Comparison of ENCODE assay signal across 6 cellular contexts in genomic region chr1:44454704-44455103, GRCh38.
"Had no signal": no experiment of that assay in that cellular context is flagged by ENCODE, and none has a peak within 500 bp of the region (broad histone marks: within the 10 kb centered on the region; RNA-seq: fewer than 3 reads in every experiment).

No MANE protein-coding gene starts in this region.

- H3K27ac ChIP-seq: HL-60 had no signal

- H3K4me3 ChIP-seq: K562 had no signal

- ATAC-seq: HepG2, K562 had no signal

- DNase-seq: IMR-90, KBM-7, KG1 had no signal
